19 cellular contexts compared by ENCODE assay signal in genomic region chr15:64947211-64947610, GRCh38. TPM values are rescaled to one million over a fixed set of nuclear protein-coding genes. Genes with fewer than 3 reads are reported as not detected.
DNase-seq lines count a peak whose midpoint lies in the region; ATAC-seq and TF ChIP-seq lines count a peak whose summit lies in the region.
"Had no signal": no experiment of that assay in that cellular context is flagged by ENCODE, and none has a peak within 500 bp of the region (broad histone marks: within the 10 kb centered on the region; RNA-seq: fewer than 3 reads in every experiment).

No MANE protein-coding gene starts in this region.

- CTCF ChIA-PET in CD4-positive, alpha-beta T cell (lab: Charles Lee), result interaction anchor here (0.6 kb wide), 1 partner anchor 41 kb away, joined by 3 read pairs; no protein-coding TSS in a partner anchor

- H3K27me3 Mint-ChIP-seq in CD14-positive monocyte (ENCODE audit: low read depth in 3 of 3), result peaks cover 0 to 2% (median 0%) of the 10 kb centered on the region in 3 donors
- H3K27me3 Mint-ChIP-seq in CD4-positive, alpha-beta T cell, result no peaks in the 10 kb centered on the region

- TF ChIP-seq CTCF in CD14-positive monocyte (IDR thresholded peaks at IDR 0.05) (no peak), breast epithelium (IDR thresholded peaks at IDR 0.05) (no peak)
- TF ChIP-seq CTCF in CD4-positive, alpha-beta T cell (IDR thresholded peaks at IDR 0.05), result no peak

- POLR2A ChIA-PET in CD4-positive, alpha-beta T cell (lab: Charles Lee), result no interaction called here

- H3K36me3 ChIP-seq in H7 (replicated peaks; ENCODE audit: control insufficient read depth, insufficient read depth, low read length) (no peaks in the 10 kb centered on the region), breast epithelium (no peaks in the 10 kb centered on the region)
- H3K36me3 ChIP-seq: SJCRH30 had no signal

- H3K4me3 ChIP-seq in H7 (ENCODE audit: insufficient read depth, low read depth, low read length), result no peak overlapping the region
- H3K4me3 ChIP-seq in breast epithelium, result no peak overlapping the region
- H3K4me3 ChIP-seq: SJCRH30 had no signal

- H3K4me3 Mint-ChIP-seq in CD14-positive monocyte, result no peak overlapping the region
- no peak overlapping the region for H3K4me3 Mint-ChIP-seq in CD4-positive, alpha-beta T cell

- no peaks in the 10 kb centered on the region for H3K9me3 ChIP-seq in breast epithelium
- H3K9me3 ChIP-seq in CD4-positive, alpha-beta T cell (ENCODE audit: control insufficient read depth, low read length), result no peaks in the 10 kb centered on the region
- H3K9me3 ChIP-seq: Caco-2, SJCRH30 had no signal

- H3K36me3 Mint-ChIP-seq in CD14-positive monocyte, result peaks cover 3 to 16% of the 10 kb centered on the region in 2 donors
- no peaks in the 10 kb centered on the region for H3K36me3 Mint-ChIP-seq in CD4-positive, alpha-beta T cell (ENCODE audit: low read depth)

- no peak overlapping the region for H3K27ac Mint-ChIP-seq in CD14-positive monocyte
- H3K27ac Mint-ChIP-seq in CD4-positive, alpha-beta T cell, result no peak overlapping the region

- DNase-seq in CD14-positive monocyte (ENCODE audit: low spot score) (peak; percentile 35), H7 (peak; percentile 65), mesenteric fat pad (ENCODE audit: low spot score) (peak; percentile 65), breast epithelium (ENCODE audit: low spot score in 2 of 2) (no peak), NCI-H2196 treated with DMSO at 0.1 percent for 48 hours (lab: John Stamatoyannopoulos, UW; ENCODE audit: unreplicated experiment) (no peak)
- no peak for DNase-seq in CD4-positive, alpha-beta T cell
- DNase-seq: C1 segment of cervical spinal cord, Caco-2, EL, KG1, NCI-H1417 treated with DMSO at 0.1 percent for 48 hours, NCI-H2029, NCI-H2171 treated with DMSO at 0.1 percent for 48 hours, NCI-H748 treated with DMSO at 0.1 percent for 48 hours, OCI-M1, SJCRH30 had no signal

- no peaks in the 10 kb centered on the region for H3K27me3 ChIP-seq in H7 (ENCODE audit: control insufficient read depth, insufficient read depth, low read length)
- no peaks in the 10 kb centered on the region for H3K27me3 ChIP-seq in breast epithelium
- H3K27me3 ChIP-seq in CD4-positive, alpha-beta T cell (ENCODE audit: control insufficient read depth, insufficient read depth, low read length), result no peaks in the 10 kb centered on the region
- H3K27me3 ChIP-seq: SJCRH30 had no signal

- intact Hi-C loops in CD14-positive monocyte (cut with micrococcal nuclease) (no loop called here), breast epithelium (cut with DNase I; ENCODE audit: low total_unique reads) (no loop called here)
- intact Hi-C loops in CD4-positive, alpha-beta T cell (cut with DNase I, micrococcal nuclease), result no loop called here

- H3K4me1 ChIP-seq in breast epithelium, result no peaks in the 10 kb centered on the region
- H3K4me1 ChIP-seq: Caco-2, SJCRH30 had no signal

- peaks cover 12 to 26% (median 16%) of the 10 kb centered on the region in 7 donors for H3K9me3 Mint-ChIP-seq in CD14-positive monocyte
- no peaks in the 10 kb centered on the region for H3K9me3 Mint-ChIP-seq in CD4-positive, alpha-beta T cell

- TF ChIP-seq POLR2A in breast epithelium (IDR thresholded peaks at IDR 0.05), result no peak

- no peaks in the 10 kb centered on the region for H3K4me1 Mint-ChIP-seq in CD14-positive monocyte
- peaks cover 4% of the 10 kb centered on the region for H3K4me1 Mint-ChIP-seq in CD4-positive, alpha-beta T cell (ENCODE audit: low read depth)

- ATAC-seq in esophagus mucosa (peak; percentile 17), HG02884 (IDR thresholded peaks at IDR 0.05; ENCODE audit: unreplicated experiment) (no peak)
- no peak for ATAC-seq in CD4-positive, alpha-beta T cell (ENCODE audit: poor library complexity)

- no peak overlapping the region for H3K27ac ChIP-seq in breast epithelium
- no peak overlapping the region for H3K27ac ChIP-seq in CD4-positive, alpha-beta T cell (ENCODE audit: low read depth, low read length)
- H3K27ac ChIP-seq: RWPE1, SJCRH30 had no signal

RNA-seq across cellular contexts. Expression of gene ANKDD1A, which starts 35.5 kb away (rescaled TPM):
- polyA plus RNA-seq in CD14-positive monocyte, result under 1 TPM; 0.49 to 0.90 TPM
- total RNA-seq in H7 (2014; rRNA removed; shearing (Covaris generic)), result 4.8 and 4.9 TPM in 2 replicates
- total RNA-seq in esophagus mucosa (1.6 TPM), mesenteric fat pad (19.3 TPM), breast epithelium (1 to 10 TPM; 3.2 to 7.8 (median 7.2) TPM)
- 1 to 10 TPM in 1 of 2 experiments, under 1 TPM in 1; 0.95 to 1.9 TPM for total RNA-seq in CD4-positive, alpha-beta T cell

RNA-seq across cellular contexts. Expression of gene SPG21, which starts 42.5 kb away (rescaled TPM):
- polyA plus RNA-seq in CD14-positive monocyte, result 100 to 1,000 TPM; 358 to 375 TPM
- total RNA-seq in H7 (2014; rRNA removed; shearing (Covaris generic)), result 53.2 and 59.9 TPM in 2 replicates
- total RNA-seq in esophagus mucosa (48.7 TPM), mesenteric fat pad (93.7 TPM), breast epithelium (100 to 1,000 TPM in 1 of 3 donors, 10 to 100 TPM in 2; 91.5 to 109 (median 92.8) TPM)
- 10 to 100 TPM; 29.4 to 32.7 TPM for total RNA-seq in CD4-positive, alpha-beta T cell

Comparison
In these comparisons a context has a peak if more than half of its experiments do, and no peak if none do; other contexts are left out.
1. DNase-seq: peak in CD14-positive monocyte (single experiment), H7 (single experiment) and mesenteric fat pad (single experiment); none in breast epithelium (0 of 2), NCI-H2196 treated with DMSO at 0.1 percent for 48 hours (single experiment) and CD4-positive, alpha-beta T cell (0 of 10).